Comparison of ENCODE assay signal across 10 cellular contexts in the genomic region with DNA sequence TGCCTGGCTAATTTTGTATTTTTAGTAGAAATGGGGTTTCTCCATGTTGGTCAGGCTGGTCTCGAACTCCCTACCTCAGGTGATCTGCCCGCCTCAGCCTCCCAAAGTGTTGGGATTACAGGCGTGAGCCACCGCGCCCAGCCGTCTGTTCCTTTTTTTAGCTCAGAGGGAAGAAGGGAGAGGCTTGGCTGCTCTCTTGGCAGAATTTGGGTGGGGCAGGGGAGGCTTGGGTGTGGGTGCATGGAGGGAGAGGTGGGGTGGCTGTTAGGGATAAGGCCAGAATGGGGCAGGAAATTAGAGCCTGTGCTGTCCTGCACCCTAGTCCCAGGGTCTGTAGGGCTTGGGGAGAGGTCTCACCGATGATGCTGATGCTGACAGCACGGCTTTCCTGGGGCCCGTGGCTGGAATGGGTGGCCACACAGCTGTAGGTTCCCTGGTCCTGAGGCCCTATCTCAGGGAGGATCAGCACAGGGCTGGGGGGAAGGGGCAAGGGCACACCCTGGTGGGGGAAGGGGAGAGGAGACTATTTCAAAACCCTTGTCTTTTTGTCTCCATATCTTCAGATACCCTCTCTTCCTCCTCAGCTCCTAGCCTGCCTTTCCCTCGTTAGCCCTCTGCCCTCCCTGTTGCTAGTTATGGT. TPM values are rescaled to one million over a fixed set of nuclear protein-coding genes. Genes with fewer than 3 reads are reported as not detected.
DNase-seq lines count a peak whose midpoint lies in the region; ATAC-seq lines count a peak whose summit lies in the region.
"Had no signal": no experiment of that assay in that cellular context is flagged by ENCODE, and none has a peak within 500 bp of the region (broad histone marks: within the 10 kb centered on the region; RNA-seq: fewer than 3 reads in every experiment).

No MANE protein-coding gene starts in this region.

- no peak overlapping the region for H4K5ac ChIP-seq in mesendoderm (ENCODE audit: low read length)

- no peak overlapping the region for H4K8ac ChIP-seq in mesendoderm (ENCODE audit: low read depth, low read length)

- no peak overlapping the region for H2BK15ac ChIP-seq in mesendoderm (replicated peaks; ENCODE audit: low read depth)

- H3K79me1 ChIP-seq in mesendoderm (ENCODE audit: low read length), result peaks cover 3% of the 10 kb centered on the region

- H4K20me1 ChIP-seq in BLaER1 treated with 17β-estradiol and CSF1 and Interleukin-3, amounts not matched to agents 10 nM and 100 nM, result peaks cover 0 to 24% (median 5%) of the 10 kb centered on the region in 11 experiments; a peak in 9 of 22 replicates

- no CpG with 5 or more reads among the region's 10 CpGs for WGBS in mesendoderm (ENCODE audit: extremely low coverage, insufficient coverage, low lambda C conversion rate)

- peaks cover 46% of the 10 kb centered on the region for H3K4me1 Mint-ChIP-seq in T-helper 17 cell

- H3K9ac ChIP-seq in BLaER1 treated with 17β-estradiol and CSF1 and Interleukin-3, amounts not matched to agents 10 nM and 100 nM, result peak overlapping the region; percentile 7 to 66 (median 37); a peak in 16 of 22 replicates
- peak overlapping the region; percentile 1 for H3K9ac ChIP-seq in mesendoderm (ENCODE audit: low read length)

- H3K27ac ChIP-seq in BLaER1 treated with 17β-estradiol and CSF1 and Interleukin-3, amounts not matched to agents 10 nM and 100 nM, result peak overlapping the region in 7 of 11 experiments; percentile 21 to 43 (median 37); a peak in 10 of 22 replicates
- H3K27ac ChIP-seq in mesendoderm (ENCODE audit: low read depth, low read length), result no peak overlapping the region

- peaks cover 7% of the 10 kb centered on the region for H3K79me2 ChIP-seq in mesendoderm (ENCODE audit: control insufficient read depth, insufficient read depth, low read length)

- peak overlapping the region; percentile 56 for H3K27ac Mint-ChIP-seq in T-helper 17 cell

- H3K36me3 ChIP-seq in BLaER1 treated with 17β-estradiol and CSF1 and Interleukin-3, amounts not matched to agents 10 nM and 100 nM, result peaks cover 51 to 66% (median 61%) of the 10 kb centered on the region in 11 experiments
- peaks cover 4% of the 10 kb centered on the region for H3K36me3 ChIP-seq in mesendoderm (ENCODE audit: control insufficient read depth, insufficient read depth, low read length)

- H3K4me2 ChIP-seq in BLaER1 treated with 17β-estradiol and CSF1 and Interleukin-3, amounts not matched to agents 10 nM and 100 nM, result peak overlapping the region in 5 of 11 experiments; percentile 2 to 95 (median 46); a peak in 6 of 22 replicates
- H3K4me2 ChIP-seq in mesendoderm (ENCODE audit: low read length), result no peak overlapping the region

- ATAC-seq in T-helper 17 cell (no peak), HG03457 (IDR thresholded peaks at IDR 0.05; ENCODE audit: unreplicated experiment) (no peak), GM18511 (IDR thresholded peaks at IDR 0.05; ENCODE audit: unreplicated experiment) (no peak)
- ATAC-seq: activated CD4-positive, CD25-positive, alpha-beta regulatory T cell treated with anti-CD3 and anti-CD28 coated beads, Interleukin-2, amount 50 U/mL, for 24 hours had no signal

- H2AK5ac ChIP-seq in mesendoderm (ENCODE audit: low read length), result no peak overlapping the region

- no peak overlapping the region for H3K4me3 ChIP-seq in BLaER1 treated with 17β-estradiol and CSF1 and Interleukin-3, amounts not matched to agents 10 nM and 100 nM
- H3K4me3 ChIP-seq in mesendoderm (ENCODE audit: low read length), result no peak overlapping the region

- no peak overlapping the region for H3K23ac ChIP-seq in mesendoderm (ENCODE audit: low read length)

- H3K4ac ChIP-seq in mesendoderm (ENCODE audit: low read depth, low read length), result no peak overlapping the region

- peak overlapping the region; percentile 30 for H3K56ac ChIP-seq in mesendoderm (ENCODE audit: low read length)

- no peaks in the 10 kb centered on the region for H3K27me3 ChIP-seq in BLaER1 treated with 17β-estradiol and CSF1 and Interleukin-3, amounts not matched to agents 10 nM and 100 nM
- H3K27me3 ChIP-seq in mesendoderm (ENCODE audit: insufficient read depth, low read length, poor library complexity), result no peaks in the 10 kb centered on the region

- H3K4me3 Mint-ChIP-seq in T-helper 17 cell, result no peak overlapping the region
- H3K4me3 Mint-ChIP-seq: CD4-positive, CD25-positive, alpha-beta regulatory T cell had no signal

- DNase-seq in T-helper 17 cell (no peak), mesendoderm (no peak), NCI-H187 treated with DMSO at 0.1 percent for 48 hours (lab: John Stamatoyannopoulos, UW) (no peak)
- DNase-seq: CD4-positive, CD25-positive, alpha-beta regulatory T cell; NCI-H2029 treated with DMSO at 0.1 percent for 48 hours; stimulated activated CD4-positive, alpha-beta T cell treated with anti-CD3 and anti-CD28 coated beads, Interleukin-4, amount 100 ng/mL, for 24 hours had no signal

- H3K18ac ChIP-seq in mesendoderm (ENCODE audit: low read length), result no peak overlapping the region

- peaks cover 14% of the 10 kb centered on the region for H3K36me3 Mint-ChIP-seq in T-helper 17 cell (ENCODE audit: low read depth)

- no peak overlapping the region for H2BK5ac ChIP-seq in mesendoderm (ENCODE audit: low read length)

- H3K27me3 Mint-ChIP-seq in T-helper 17 cell, result no peaks in the 10 kb centered on the region
- H3K27me3 Mint-ChIP-seq: CD4-positive, CD25-positive, alpha-beta regulatory T cell had no signal

- H3K4me1 ChIP-seq in BLaER1 treated with 17β-estradiol and CSF1 and Interleukin-3, amounts not matched to agents 10 nM and 100 nM, result peaks cover 31 to 75% (median 55%) of the 10 kb centered on the region in 10 experiments
- H3K4me1 ChIP-seq in mesendoderm (ENCODE audit: control insufficient read depth, low read depth, low read length), result peaks cover 4% of the 10 kb centered on the region

- no peaks in the 10 kb centered on the region for H3K9me3 ChIP-seq in BLaER1 treated with 17β-estradiol and CSF1 and Interleukin-3, amounts not matched to agents 10 nM and 100 nM (replicated peaks in 1 of 11)
- no peaks in the 10 kb centered on the region for H3K9me3 ChIP-seq in T-helper 17 cell (ENCODE audit: control insufficient read depth, low read length, poor library complexity, severe bottlenecking)

- H2BK120ac ChIP-seq in mesendoderm (ENCODE audit: low read depth, low read length), result no peak overlapping the region

RNA-seq across cellular contexts. Expression of gene AGER, which starts 2.0 kb away (rescaled TPM):
- total RNA-seq in T-helper 17 cell, result 10 to 100 TPM; 22.2 to 27.4 TPM
- polyA plus RNA-seq in mesendoderm (2013, experiment 1 of 2), result 5.7 TPM
- 5.3 TPM for polyA plus RNA-seq in mesendoderm (2013, experiment 2 of 2)

RNA-seq across cellular contexts. Expression of gene RNF5, which starts 3.8 kb away (rescaled TPM):
- total RNA-seq in T-helper 17 cell, result 10 to 100 TPM; 20.9 to 30.0 TPM
- polyA plus RNA-seq in mesendoderm (2013, experiment 1 of 2), result 90.3 TPM
- 86.3 TPM for polyA plus RNA-seq in mesendoderm (2013, experiment 2 of 2)

RNA-seq across cellular contexts. Expression of gene AGPAT1, which starts 6.1 kb away (rescaled TPM):
- total RNA-seq in T-helper 17 cell, result 10 to 100 TPM; 22.7 to 54.2 TPM
- polyA plus RNA-seq in mesendoderm (2013, experiment 1 of 2), result 55.5 TPM
- polyA plus RNA-seq in mesendoderm (2013, experiment 2 of 2), result 53.7 TPM

RNA-seq across cellular contexts. Expression of gene PBX2, which starts 8.0 kb away (rescaled TPM):
- 100 to 1,000 TPM; 103 to 110 TPM for total RNA-seq in T-helper 17 cell
- 51.4 TPM for polyA plus RNA-seq in mesendoderm (2013, experiment 1 of 2)
- polyA plus RNA-seq in mesendoderm (2013, experiment 2 of 2), result 52.0 TPM

RNA-seq across cellular contexts. Expression of gene GPSM3, which starts 10.4 kb away (rescaled TPM):
- 100 to 1,000 TPM; 268 to 291 TPM for total RNA-seq in T-helper 17 cell
- 4.2 TPM for polyA plus RNA-seq in mesendoderm (2013, experiment 1 of 2)
- polyA plus RNA-seq in mesendoderm (2013, experiment 2 of 2), result 5.0 TPM
